18 cellular contexts compared by ENCODE assay signal in the genomic region with DNA sequence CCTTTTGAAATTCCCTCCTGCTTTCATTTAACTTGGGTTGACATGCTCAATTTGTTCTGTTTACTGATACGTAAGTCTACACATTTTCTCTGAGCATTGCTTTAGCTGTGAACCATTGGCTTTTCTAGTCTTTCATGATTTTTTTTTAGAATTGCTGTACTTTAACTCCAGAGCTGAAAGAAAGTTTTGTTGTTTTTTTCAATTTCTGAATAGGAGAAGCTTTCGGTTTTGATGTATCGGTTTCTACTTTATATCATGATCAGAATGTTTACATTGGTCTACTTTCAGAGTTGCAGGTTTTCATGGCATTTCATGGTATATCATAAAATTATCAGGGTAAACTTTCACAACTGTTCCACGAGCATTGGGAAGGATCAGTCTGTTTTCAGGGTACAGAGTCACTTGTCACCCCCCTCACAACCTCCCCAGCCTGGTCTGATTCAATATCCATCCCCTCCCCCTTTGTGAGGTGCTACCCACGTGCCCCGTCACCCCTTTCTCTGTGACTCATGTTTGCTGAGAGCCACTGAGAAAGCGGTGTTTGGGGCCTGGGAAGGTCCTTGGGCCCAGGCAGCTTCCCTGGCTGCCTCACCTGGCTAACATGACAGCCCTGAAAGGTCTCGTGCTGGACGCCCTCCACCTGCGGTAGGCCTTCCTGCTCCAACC. TPM values are rescaled to one million over a fixed set of nuclear protein-coding genes. Genes with fewer than 3 reads are reported as not detected.
DNase-seq lines count a peak whose midpoint lies in the region; ATAC-seq and TF ChIP-seq lines count a peak whose summit lies in the region.
"Had no signal": no experiment of that assay in that cellular context is flagged by ENCODE, and none has a peak within 500 bp of the region (broad histone marks: within the 10 kb centered on the region; RNA-seq: fewer than 3 reads in every experiment).

No MANE protein-coding gene starts in this region.

- peak overlapping the region; percentile 63 for H3K27ac Mint-ChIP-seq in T-helper 1 cell treated with Interleukin-12 subunit alpha and Interleukin-12 subunit beta and Interleukin-4 antibody, amounts not matched to agents 30 μg/mL and 1 μg/mL, for 36 hours
- H3K27ac Mint-ChIP-seq in activated naive CD4-positive, alpha-beta T cell treated with anti-CD3 and anti-CD28 coated beads, Interleukin-2, amount 50 U/mL, for 72 hours, result peak overlapping the region; percentile 64 to 66
- peak overlapping the region; percentile 94 for H3K27ac Mint-ChIP-seq in stimulated activated effector memory CD8-positive, alpha-beta T cell treated with anti-CD3 and anti-CD28 coated beads, Interleukin-12 subunit alpha, Interleukin-12 subunit beta, amount 100 ng/mL, for 72 hours
- H3K27ac Mint-ChIP-seq in nephron progenitor cell, result no peak overlapping the region
- H3K27ac Mint-ChIP-seq: activated B cell treated with CpG ODN at 0.5 μM for 24 hours had no signal

- DNase-seq in activated naive CD4-positive, alpha-beta T cell treated with Interleukin-2 at 50 U/mL for 16 hours, result peak; percentile 58
- no peak for DNase-seq in activated naive CD4-positive, alpha-beta T cell treated with anti-CD3 and anti-CD28 coated beads, Interleukin-2, amount 50 U/mL, for 16 hours
- DNase-seq in activated naive CD4-positive, alpha-beta T cell treated with anti-CD3 and anti-CD28 coated beads, Interleukin-2, amount 50 U/mL, for 72 hours (ENCODE audit: low spot score in 2 of 2), result peak in 1 of 2 donors; percentile 36
- DNase-seq in stimulated activated effector memory CD8-positive, alpha-beta T cell treated with anti-CD3 and anti-CD28 coated beads, Interleukin-12 subunit alpha, Interleukin-12 subunit beta, amount 100 ng/mL, for 72 hours (ENCODE audit: low spot score in 2 of 2), result peak in 1 of 2 donors; percentile 75
- DNase-seq in dermis blood vessel endothelial cell (no peak), nephron progenitor cell (no peak)
- DNase-seq: activated B cell treated with CpG ODN at 0.5 μM for 24 hours, activated gamma-delta T cell, erythroblast, NCI-H1694 treated with DMSO at 0.1 percent for 48 hours, nucleus accumbens, Right ventricle myocardium superior had no signal

- ATAC-seq in activated naive CD4-positive, alpha-beta T cell treated with anti-CD3 and anti-CD28 coated beads, Interleukin-2, amount 50 U/mL, for 72 hours, result peak; percentile 47 to 50
- peak; percentile 70 for ATAC-seq in stimulated activated effector memory CD8-positive, alpha-beta T cell treated with anti-CD3 and anti-CD28 coated beads, Interleukin-12 subunit alpha, Interleukin-12 subunit beta, amount 100 ng/mL, for 72 hours
- no peak for ATAC-seq in HG03045 (IDR thresholded peaks at IDR 0.05; ENCODE audit: unreplicated experiment)
- ATAC-seq: left lung had no signal

- no peaks in the 10 kb centered on the region for H3K27me3 Mint-ChIP-seq in T-helper 1 cell treated with Interleukin-12 subunit alpha and Interleukin-12 subunit beta and Interleukin-4 antibody, amounts not matched to agents 30 μg/mL and 1 μg/mL, for 36 hours (ENCODE audit: low read depth)
- peaks cover 61% of the 10 kb centered on the region for H3K27me3 Mint-ChIP-seq in nephron progenitor cell (ENCODE audit: low read depth, poor library complexity)
- H3K27me3 Mint-ChIP-seq: activated B cell treated with CpG ODN at 0.5 μM for 24 hours had no signal

- H3K36me3 Mint-ChIP-seq in T-helper 1 cell treated with Interleukin-12 subunit alpha and Interleukin-12 subunit beta and Interleukin-4 antibody, amounts not matched to agents 30 μg/mL and 1 μg/mL, for 36 hours (ENCODE audit: low read depth), result no peaks in the 10 kb centered on the region
- peaks cover 0 to 5% of the 10 kb centered on the region in 2 donors for H3K36me3 Mint-ChIP-seq in activated naive CD4-positive, alpha-beta T cell treated with anti-CD3 and anti-CD28 coated beads, Interleukin-2, amount 50 U/mL, for 72 hours
- H3K36me3 Mint-ChIP-seq in stimulated activated effector memory CD8-positive, alpha-beta T cell treated with anti-CD3 and anti-CD28 coated beads, Interleukin-12 subunit alpha, Interleukin-12 subunit beta, amount 100 ng/mL, for 72 hours, result peaks cover 77% of the 10 kb centered on the region
- no peaks in the 10 kb centered on the region for H3K36me3 Mint-ChIP-seq in nephron progenitor cell (ENCODE audit: low read depth)

- TF ChIP-seq CTCF in nephron progenitor cell (IDR thresholded peaks at IDR 0.05), result no peak

- H3K4me1 Mint-ChIP-seq in T-helper 1 cell treated with Interleukin-12 subunit alpha and Interleukin-12 subunit beta and Interleukin-4 antibody, amounts not matched to agents 30 μg/mL and 1 μg/mL, for 36 hours (ENCODE audit: low read depth), result peaks cover 10% of the 10 kb centered on the region
- H3K4me1 Mint-ChIP-seq in stimulated activated effector memory CD8-positive, alpha-beta T cell treated with anti-CD3 and anti-CD28 coated beads, Interleukin-12 subunit alpha, Interleukin-12 subunit beta, amount 100 ng/mL, for 72 hours, result peaks cover 44% of the 10 kb centered on the region
- H3K4me1 Mint-ChIP-seq in nephron progenitor cell, result no peaks in the 10 kb centered on the region
- H3K4me1 Mint-ChIP-seq: activated B cell treated with CpG ODN at 0.5 μM for 24 hours had no signal

- no peaks in the 10 kb centered on the region for H3K9me3 Mint-ChIP-seq in T-helper 1 cell treated with Interleukin-12 subunit alpha and Interleukin-12 subunit beta and Interleukin-4 antibody, amounts not matched to agents 30 μg/mL and 1 μg/mL, for 36 hours
- H3K9me3 Mint-ChIP-seq in activated naive CD4-positive, alpha-beta T cell treated with anti-CD3 and anti-CD28 coated beads, Interleukin-2, amount 50 U/mL, for 72 hours, result no peaks in the 10 kb centered on the region
- no peaks in the 10 kb centered on the region for H3K9me3 Mint-ChIP-seq in stimulated activated effector memory CD8-positive, alpha-beta T cell treated with anti-CD3 and anti-CD28 coated beads, Interleukin-12 subunit alpha, Interleukin-12 subunit beta, amount 100 ng/mL, for 72 hours
- no peaks in the 10 kb centered on the region for H3K9me3 Mint-ChIP-seq in nephron progenitor cell
- H3K9me3 Mint-ChIP-seq: activated B cell treated with CpG ODN at 0.5 μM for 24 hours had no signal

- H3K4me3 Mint-ChIP-seq in T-helper 1 cell treated with Interleukin-12 subunit alpha and Interleukin-12 subunit beta and Interleukin-4 antibody, amounts not matched to agents 30 μg/mL and 1 μg/mL, for 36 hours, result no peak overlapping the region
- peak overlapping the region; percentile 50 for H3K4me3 Mint-ChIP-seq in stimulated activated effector memory CD8-positive, alpha-beta T cell treated with anti-CD3 and anti-CD28 coated beads, Interleukin-12 subunit alpha, Interleukin-12 subunit beta, amount 100 ng/mL, for 72 hours
- no peak overlapping the region for H3K4me3 Mint-ChIP-seq in nephron progenitor cell
- H3K4me3 Mint-ChIP-seq: activated B cell treated with CpG ODN at 0.5 μM for 24 hours had no signal

RNA-seq across cellular contexts. Expression of a gene that starts 7.0 kb away (rescaled TPM):
- 1 to 10 TPM in 1 of 2 donors, under 1 TPM in 1; 0.82 to 3.4 TPM for total RNA-seq in activated naive CD4-positive, alpha-beta T cell treated with anti-CD3 and anti-CD28 coated beads, Interleukin-2, amount 50 U/mL, for 72 hours
- not detected in 2 replicates for total RNA-seq in dermis blood vessel endothelial cell
- total RNA-seq: Daoy, left lung, MCF 10A, right atrium auricular region, Right ventricle myocardium superior had no signal

RNA-seq across cellular contexts. Expression of a gene that starts 14.0 kb away (rescaled TPM):
- total RNA-seq in activated naive CD4-positive, alpha-beta T cell treated with anti-CD3 and anti-CD28 coated beads, Interleukin-2, amount 50 U/mL, for 72 hours, result 100 to 1,000 TPM; 202 to 218 TPM
- 0.34 and 0.98 TPM in 2 replicates for total RNA-seq in dermis blood vessel endothelial cell

RNA-seq across cellular contexts. Expression of a gene that starts 14.9 kb away (rescaled TPM):
- under 1 TPM; 0.47 to 0.61 TPM for total RNA-seq in activated naive CD4-positive, alpha-beta T cell treated with anti-CD3 and anti-CD28 coated beads, Interleukin-2, amount 50 U/mL, for 72 hours
- 0.05 and 0.17 TPM in 2 replicates for total RNA-seq in dermis blood vessel endothelial cell
- total RNA-seq: Daoy, MCF 10A had no signal

Comparison
In these comparisons a context has a peak if more than half of its experiments do, and no peak if none do; other contexts are left out.
1. RNA of a gene that starts 14.0 kb away (total RNA-seq): 202 to 218 TPM in activated naive CD4-positive, alpha-beta T cell treated with anti-CD3 and anti-CD28 coated beads, Interleukin-2, amount 50 U/mL, for 72 hours; 0.34 to 0.98 TPM in dermis blood vessel endothelial cell; every median in the first group is over 100 times any median in the second.